1 cellular context compared by ENCODE assay signal in genomic region chr7:158579662-158580646, GRCh38.
TF ChIP-seq lines count a peak whose summit lies in the region.

No MANE protein-coding gene starts in this region.

TF ChIP-seq in HepG2, 621 proteins besides CTCF, POLR2A, EP300 and RAD21 (continued from another document and continues in another):
- TF ChIP-seq ZBTB33 (CRISPR knock-in tag; IDR thresholded peaks at IDR 0.05): no peak
- TF ChIP-seq ZNF678 (CRISPR knock-in tag; IDR thresholded peaks at IDR 0.05): no peak
- no peak for TF ChIP-seq ZSCAN31 (CRISPR knock-in tag; IDR thresholded peaks at IDR 0.05; ENCODE audit: low read depth)
- TF ChIP-seq ZNF512B (CRISPR knock-in tag; IDR thresholded peaks at IDR 0.05; ENCODE audit: borderline replicate concordance): no peak
- peak; percentile 92 for TF ChIP-seq SAP130 (CRISPR knock-in tag; IDR thresholded peaks at IDR 0.05; ENCODE audit: low read depth)
- TF ChIP-seq ZNF780A (CRISPR knock-in tag; IDR thresholded peaks at IDR 0.05): no peak
- peak; percentile 81 for TF ChIP-seq RXRB (CRISPR knock-in tag; IDR thresholded peaks at IDR 0.05; ENCODE audit: borderline replicate concordance)
- peak; percentile 93 for TF ChIP-seq GATAD2A (CRISPR knock-in tag; IDR thresholded peaks at IDR 0.05)
- TF ChIP-seq HNF4A (CRISPR knock-in tag; IDR thresholded peaks at IDR 0.05): peak; percentile 89
- peak; percentile 94 for TF ChIP-seq ELF3 (CRISPR knock-in tag; IDR thresholded peaks at IDR 0.05)
- no peak for TF ChIP-seq EZH2 (conservative IDR thresholded peaks at IDR 0.05; ENCODE audit: low read depth, low read length)
- no peak for TF ChIP-seq ZFY (CRISPR knock-in tag; IDR thresholded peaks at IDR 0.05)
- no peak for TF ChIP-seq TMF1 (CRISPR knock-in tag; IDR thresholded peaks at IDR 0.05; ENCODE audit: low read depth)
- no peak for TF ChIP-seq ZSCAN20 (CRISPR knock-in tag; IDR thresholded peaks at IDR 0.05; ENCODE audit: borderline replicate concordance)
- TF ChIP-seq ZNF343 (CRISPR knock-in tag; IDR thresholded peaks at IDR 0.05): no peak
- TF ChIP-seq NCOA2 (CRISPR knock-in tag; IDR thresholded peaks at IDR 0.05): peak; percentile 83
- no peak for TF ChIP-seq SNAPC5 (CRISPR knock-in tag; IDR thresholded peaks at IDR 0.05; ENCODE audit: borderline replicate concordance)
- no peak for TF ChIP-seq ETV6 (CRISPR knock-in tag; conservative IDR thresholded peaks at IDR 0.05)
- no peak for TF ChIP-seq SATB2 (CRISPR knock-in tag; IDR thresholded peaks at IDR 0.05)
- TF ChIP-seq SRY (CRISPR knock-in tag; IDR thresholded peaks at IDR 0.05): no peak
- TF ChIP-seq ZHX2 (IDR thresholded peaks at IDR 0.05; ENCODE audit: low read depth): no peak
- TF ChIP-seq ZHX2 (CRISPR knock-in tag; IDR thresholded peaks at IDR 0.05; ENCODE audit: borderline replicate concordance): no peak
- no peak for TF ChIP-seq JUND (CRISPR knock-in tag; IDR thresholded peaks at IDR 0.05)
- no peak for TF ChIP-seq TBX2 (CRISPR knock-in tag; IDR thresholded peaks at IDR 0.05; ENCODE audit: borderline replicate concordance)
- TF ChIP-seq MTA3 (CRISPR knock-in tag; IDR thresholded peaks at IDR 0.05): no peak
- no peak for TF ChIP-seq RBFOX2 (IDR thresholded peaks at IDR 0.05; ENCODE audit: low read depth, low read length)
- TF ChIP-seq KDM6A (CRISPR knock-in tag; IDR thresholded peaks at IDR 0.05; ENCODE audit: low read depth): 0 out of 2 replicates have a peak, but pooled peaks have one; percentile 62
- TF ChIP-seq ZNF224 (CRISPR knock-in tag; IDR thresholded peaks at IDR 0.05): no peak
- no peak for TF ChIP-seq MBNL3 (CRISPR knock-in tag; conservative IDR thresholded peaks at IDR 0.05)
- no peak for TF ChIP-seq ZNF354B (CRISPR knock-in tag; IDR thresholded peaks at IDR 0.05)
- no peak for TF ChIP-seq KLF15 (CRISPR knock-in tag; IDR thresholded peaks at IDR 0.05; ENCODE audit: borderline replicate concordance)
- peak; percentile 68 for TF ChIP-seq TFDP2 (CRISPR knock-in tag; IDR thresholded peaks at IDR 0.05)
- TF ChIP-seq ZNF296 (CRISPR knock-in tag; conservative IDR thresholded peaks at IDR 0.05): no peak
- peak; percentile 34; the same call in 1 of the 2 replicates for TF ChIP-seq MEF2D (CRISPR knock-in tag; IDR thresholded peaks at IDR 0.05)
- TF ChIP-seq TEF (CRISPR knock-in tag; IDR thresholded peaks at IDR 0.05): 0 out of 2 replicates have a peak, but pooled peaks have one; percentile 28
- TF ChIP-seq KMT2A (CRISPR knock-in tag; IDR thresholded peaks at IDR 0.05): no peak; the same call in 1 of the 2 replicates
- TF ChIP-seq ZBTB10 (CRISPR knock-in tag; IDR thresholded peaks at IDR 0.05; ENCODE audit: borderline replicate concordance): no peak
- TF ChIP-seq RARG (CRISPR knock-in tag; IDR thresholded peaks at IDR 0.05; ENCODE audit: low read depth): no peak
- TF ChIP-seq XRCC5 (optimal IDR thresholded peaks at IDR 0.05; ENCODE audit: low read length): no peak
- peak; percentile 81 for TF ChIP-seq RARA (CRISPR knock-in tag; IDR thresholded peaks at IDR 0.05)
- no peak for TF ChIP-seq DR1 (CRISPR knock-in tag; IDR thresholded peaks at IDR 0.05)
- TF ChIP-seq HIC2 (CRISPR knock-in tag; IDR thresholded peaks at IDR 0.05; ENCODE audit: low read depth): no peak
- TF ChIP-seq PCBP2 (optimal IDR thresholded peaks at IDR 0.05; ENCODE audit: low read depth, low read length, poor library complexity, severe bottlenecking): no peak
- 0 out of 2 replicates have a peak, but pooled peaks have one; percentile 9 for TF ChIP-seq FOXA1 (IDR thresholded peaks at IDR 0.05)
- peak; percentile 52; the same call in 1 of the 2 replicates for TF ChIP-seq FOXA1 (CRISPR knock-in tag; IDR thresholded peaks at IDR 0.05)
- TF ChIP-seq ZNF12 (CRISPR knock-in tag; IDR thresholded peaks at IDR 0.05): no peak
- no peak for TF ChIP-seq CENPT (CRISPR knock-in tag; IDR thresholded peaks at IDR 0.05; ENCODE audit: low read depth)
- TF ChIP-seq RFX5 (IDR thresholded peaks at IDR 0.05; ENCODE audit: low read depth, low read length): no peak
- peak; percentile 75; the same call in 1 of the 2 replicates for TF ChIP-seq FOXK1 (CRISPR knock-in tag; IDR thresholded peaks at IDR 0.05; ENCODE audit: borderline replicate concordance, low read depth)
- no peak for TF ChIP-seq POLR2G (IDR thresholded peaks at IDR 0.05; ENCODE audit: low read depth, low read length)
- TF ChIP-seq ZNF484 (CRISPR knock-in tag; IDR thresholded peaks at IDR 0.05; ENCODE audit: borderline replicate concordance, low read depth): no peak
- TF ChIP-seq ZNF317 (CRISPR knock-in tag; IDR thresholded peaks at IDR 0.05): 0 out of 2 replicates have a peak, but pooled peaks have one; percentile 41
- TF ChIP-seq NFYB (CRISPR knock-in tag; IDR thresholded peaks at IDR 0.05): no peak
- no peak for TF ChIP-seq ZNF839 (CRISPR knock-in tag; IDR thresholded peaks at IDR 0.05; ENCODE audit: borderline replicate concordance)
- no peak for TF ChIP-seq ZNF230 (CRISPR knock-in tag; IDR thresholded peaks at IDR 0.05)
- no peak for TF ChIP-seq KDM1A (CRISPR knock-in tag; IDR thresholded peaks at IDR 0.05)
